Comparison of ENCODE assay signal across 8 cellular contexts in the genomic region with DNA sequence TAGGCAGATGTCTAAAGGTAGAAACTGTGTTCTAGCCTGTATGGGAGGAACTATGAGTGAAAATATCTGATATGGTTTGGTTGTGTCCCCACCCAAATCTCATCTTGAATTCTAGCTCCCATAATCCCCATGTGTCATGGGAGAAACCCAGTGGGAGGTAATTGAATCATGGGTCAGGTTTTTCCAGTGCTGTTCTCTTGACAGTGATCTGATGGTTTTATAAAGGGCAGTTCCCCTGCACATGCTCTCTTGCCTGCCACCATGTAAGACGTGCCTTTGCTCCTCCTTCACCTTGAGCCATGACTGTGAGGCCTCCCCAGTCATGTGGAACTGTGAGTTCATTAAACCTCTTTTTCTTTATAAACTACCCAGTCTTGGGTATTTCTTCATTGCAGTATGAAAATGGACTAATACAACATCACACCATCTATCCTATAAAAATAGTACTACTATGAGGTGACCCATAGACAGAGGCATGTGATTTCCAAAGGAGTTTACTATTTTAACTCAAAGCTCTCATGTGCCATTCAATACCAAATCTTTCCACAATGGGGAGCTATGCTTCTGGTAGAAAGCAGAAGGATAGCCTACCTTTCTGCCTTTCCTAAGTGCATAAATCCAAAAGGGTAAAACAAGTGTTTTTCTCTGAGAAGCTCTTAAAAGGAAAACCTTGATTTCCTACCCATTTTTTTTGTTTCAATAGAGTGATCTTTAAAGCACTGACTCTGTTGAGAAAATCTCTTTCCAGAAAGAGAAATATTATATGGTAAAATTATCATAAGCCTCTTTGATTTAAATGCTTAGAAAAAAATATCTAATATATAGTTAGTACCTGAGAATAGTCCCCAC. TPM values are rescaled to one million over a fixed set of nuclear protein-coding genes. Genes with fewer than 3 reads are reported as not detected.
DNase-seq lines count a peak whose midpoint lies in the region; ATAC-seq and TF ChIP-seq lines count a peak whose summit lies in the region.

No MANE protein-coding gene starts in this region.

- DNase-seq in COR-L47 (lab: John Stamatoyannopoulos, UW) (peak; percentile 3), HCT116 (ENCODE audit: low read depth, low spot score) (peak; percentile 33), iris pigment epithelial cell (ENCODE audit: low read depth) (peak; percentile 50), DMS79 (lab: John Stamatoyannopoulos, UW) (no peak), NCI-H1417 treated with DMSO at 0.1 percent for 48 hours (lab: John Stamatoyannopoulos, UW) (no peak), middle frontal gyrus (ENCODE audit: extremely low spot score, low spot score) (no peak)
- no peak for DNase-seq in activated CD8-positive, alpha-beta memory T cell treated with anti-CD3 and anti-CD28 coated beads, Interleukin-2, amount 50 U/mL, for 48 hours

- peaks cover 4% of the 10 kb centered on the region; the same call in 1 of the 2 replicates for H3K79me2 ChIP-seq in HCT116 (ENCODE audit: insufficient read depth, low read length)

- TF ChIP-seq RAD21 in HCT116 (IDR thresholded peaks at IDR 0.05; ENCODE audit: low read depth), result peak; percentile 64

- no peak overlapping the region for H2AFZ ChIP-seq in HCT116 (ENCODE audit: low read depth, low read length, poor library complexity, severe bottlenecking)

- H4K20me1 ChIP-seq in HCT116 (ENCODE audit: insufficient read depth), result no peaks in the 10 kb centered on the region

- no peak overlapping the region for H3K4me2 ChIP-seq in HCT116 (ENCODE audit: low read length)

- H3K4me3 ChIP-seq in HCT116 (replicated peaks in 1 of 2; ENCODE audit: low read depth in 1 of 2, low read length in 2 of 2) (no peak overlapping the region), WI38 (ENCODE audit: low read depth, low read length) (no peak overlapping the region)

- no peaks in the 10 kb centered on the region for H3K4me1 ChIP-seq in HCT116 (ENCODE audit: control insufficient read depth in 1 of 2, insufficient read depth in 2 of 2, low read length in 2 of 2)

- no peak overlapping the region for H3K27ac ChIP-seq in HCT116 (ENCODE audit: low read depth, low read length)

- peak; percentile 89 for ATAC-seq in HCT116

- CTCF ChIA-PET in HCT116 (lab: Charles Lee), result interaction anchor here (0.7 to 1.5 kb wide), 14 partner anchors 8 to 432 kb away, joined by 3 to 9 read pairs (median 3); partner anchors contain the start of genes COPS4 and COQ2

- RAD21 ChIA-PET in HCT116 (lab: Charles Lee; ENCODE audit: low non-redundant PET in 1 of 2, low total read pairs in 2 of 2, uncharacterized antibody in 2 of 2, unreplicated experiment in 2 of 2), result interaction anchor here in 1 of 2 experiments (1.4 kb wide), 1 partner anchor 390 kb away, joined by 6 read pairs; no protein-coding TSS in a partner anchor

- no peaks in the 10 kb centered on the region for H3K9me3 ChIP-seq in HCT116 (ENCODE audit: control insufficient read depth in 1 of 2, insufficient read depth in 1 of 2, low read depth in 1 of 2, low read length in 2 of 2)

- no peak overlapping the region for H3K9ac ChIP-seq in HCT116 (ENCODE audit: low read length)

- TF ChIP-seq CTCF in HCT116 (IDR thresholded peaks at IDR 0.05 in 2 of 3, conservative IDR thresholded peaks at IDR 0.05 in 1 of 3; ENCODE audit: borderline replicate concordance in 1 of 3, insufficient read depth in 1 of 3, low read depth in 2 of 3, low read length in 2 of 3) (peak; percentile 39 to 67 (median 60); a peak in 5 of 6 replicates), WI38 (IDR thresholded peaks at IDR 0.05; ENCODE audit: low read depth, low read length) (peak; percentile 15; the same call in 1 of the 2 replicates)

- H3K36me3 ChIP-seq in HCT116 (ENCODE audit: control insufficient read depth in 1 of 2, insufficient read depth in 2 of 2, low read length in 2 of 2), result peaks cover 52 to 53% of the 10 kb centered on the region in 2 experiments

- no peaks in the 10 kb centered on the region for H3K27me3 ChIP-seq in HCT116 (ENCODE audit: insufficient read depth, low read length)

- intact Hi-C loops in HCT116 (cut with micrococcal nuclease), result loop anchor here (1.0 to 2.0 kb wide), 3 partner anchors 158 to 430 kb away; partner anchors contain the start of gene LIN54

- TF ChIP-seq POLR2A in HCT116 (IDR thresholded peaks at IDR 0.05; ENCODE audit: borderline replicate concordance, extremely low read depth, insufficient read depth, insufficient read length), result no peak

- no peaks in the 10 kb centered on the region for H3K9me2 ChIP-seq in HCT116 (ENCODE audit: insufficient read depth)

- POLR2A ChIA-PET in HCT116 (lab: Charles Lee), result interaction anchor here (0.6 kb wide), 1 partner anchor 40 kb away, joined by 3 read pairs; no protein-coding TSS in a partner anchor

- no TSS peak for BruUV-seq in HCT116 (replicated peaks; lab: Mats Ljungman, UMichigan)

TF ChIP-seq in HCT116, 20 proteins besides CTCF, POLR2A, EP300 and RAD21:
- TF ChIP-seq JUND (IDR thresholded peaks at IDR 0.05), result 0 out of 2 replicates have a peak, but pooled peaks have one; percentile 3
- TF ChIP-seq, protein P1, sequence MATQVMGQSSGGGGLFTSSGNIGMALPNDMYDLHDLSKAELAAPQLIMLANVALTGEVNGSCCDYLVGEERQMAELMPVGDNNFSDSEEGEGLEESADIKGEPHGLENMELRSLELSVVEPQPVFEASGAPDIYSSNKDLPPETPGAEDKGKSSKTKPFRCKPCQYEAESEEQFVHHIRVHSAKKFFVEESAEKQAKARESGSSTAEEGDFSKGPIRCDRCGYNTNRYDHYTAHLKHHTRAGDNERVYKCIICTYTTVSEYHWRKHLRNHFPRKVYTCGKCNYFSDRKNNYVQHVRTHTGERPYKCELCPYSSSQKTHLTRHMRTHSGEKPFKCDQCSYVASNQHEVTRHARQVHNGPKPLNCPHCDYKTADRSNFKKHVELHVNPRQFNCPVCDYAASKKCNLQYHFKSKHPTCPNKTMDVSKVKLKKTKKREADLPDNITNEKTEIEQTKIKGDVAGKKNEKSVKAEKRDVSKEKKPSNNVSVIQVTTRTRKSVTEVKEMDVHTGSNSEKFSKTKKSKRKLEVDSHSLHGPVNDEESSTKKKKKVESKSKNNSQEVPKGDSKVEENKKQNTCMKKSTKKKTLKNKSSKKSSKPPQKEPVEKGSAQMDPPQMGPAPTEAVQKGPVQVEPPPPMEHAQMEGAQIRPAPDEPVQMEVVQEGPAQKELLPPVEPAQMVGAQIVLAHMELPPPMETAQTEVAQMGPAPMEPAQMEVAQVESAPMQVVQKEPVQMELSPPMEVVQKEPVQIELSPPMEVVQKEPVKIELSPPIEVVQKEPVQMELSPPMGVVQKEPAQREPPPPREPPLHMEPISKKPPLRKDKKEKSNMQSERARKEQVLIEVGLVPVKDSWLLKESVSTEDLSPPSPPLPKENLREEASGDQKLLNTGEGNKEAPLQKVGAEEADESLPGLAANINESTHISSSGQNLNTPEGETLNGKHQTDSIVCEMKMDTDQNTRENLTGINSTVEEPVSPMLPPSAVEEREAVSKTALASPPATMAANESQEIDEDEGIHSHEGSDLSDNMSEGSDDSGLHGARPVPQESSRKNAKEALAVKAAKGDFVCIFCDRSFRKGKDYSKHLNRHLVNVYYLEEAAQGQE (IDR thresholded peaks at IDR 0.05; ENCODE audit: low read depth), result no peak

RNA-seq across cellular contexts. Expression of gene SEC31A, which starts 38.8 kb away (rescaled TPM):
- 78.5 TPM for total RNA-seq in HCT116 (2021; ENCODE audit: unreplicated experiment)
- polyA plus RNA-seq in HCT116 (2012), result 45.3 and 49.0 TPM in 2 replicates

RNA-seq across cellular contexts. Expression of gene THAP9, which starts 48.4 kb away (rescaled TPM):
- 6.4 TPM for total RNA-seq in HCT116 (2021; ENCODE audit: unreplicated experiment)
- 1.5 and 2.9 TPM in 2 replicates for polyA plus RNA-seq in HCT116 (2012)

RNA-seq across cellular contexts. Expression of gene SCD5, which starts 53.5 kb away (rescaled TPM):
- total RNA-seq in HCT116 (2021; ENCODE audit: unreplicated experiment), result 21.7 TPM
- 6.2 and 8.5 TPM in 2 replicates for polyA plus RNA-seq in HCT116 (2012)

Comparison
In these comparisons a context has a peak if more than half of its experiments do, and no peak if none do; other contexts are left out.
1. DNase-seq: peak in COR-L47 (single experiment), HCT116 (single experiment) and iris pigment epithelial cell (single experiment); none in DMS79 (single experiment), NCI-H1417 treated with DMSO at 0.1 percent for 48 hours (single experiment), middle frontal gyrus (single experiment) and activated CD8-positive, alpha-beta memory T cell treated with anti-CD3 and anti-CD28 coated beads, Interleukin-2, amount 50 U/mL, for 48 hours (single experiment).